18 cellular contexts compared by ENCODE assay signal in the genomic region with DNA sequence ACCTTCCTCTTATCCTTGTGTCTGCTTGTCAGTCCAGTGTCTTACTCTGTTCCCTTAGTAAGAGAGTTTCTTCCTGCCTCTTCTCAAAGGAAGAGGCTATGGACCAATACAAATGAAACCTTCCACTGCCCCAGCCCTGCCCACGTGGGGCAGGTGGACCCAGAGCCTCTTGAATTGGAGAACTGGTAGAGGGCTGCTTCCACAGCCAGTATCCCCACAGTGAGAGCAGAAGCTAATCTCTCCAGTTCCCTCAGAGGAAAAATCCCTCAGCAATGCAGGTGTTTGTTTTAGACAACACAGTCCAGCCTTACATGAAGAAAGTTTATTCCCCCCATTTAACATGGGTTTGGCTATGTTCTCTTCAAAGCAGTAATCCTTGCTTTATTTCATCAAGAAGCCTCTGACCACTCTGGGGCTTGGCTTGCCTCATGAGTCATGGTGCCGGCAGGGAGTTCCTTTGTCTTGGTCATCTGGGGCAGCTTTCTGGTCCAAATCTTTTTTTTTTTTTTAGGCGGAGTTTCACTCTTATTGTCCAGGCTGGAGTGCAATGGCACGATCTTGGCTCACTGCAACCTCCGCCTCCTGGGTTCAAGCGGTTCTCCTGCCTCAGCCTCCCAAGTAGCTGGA. TPM values are rescaled to one million over a fixed set of nuclear protein-coding genes. Genes with fewer than 3 reads are reported as not detected.
DNase-seq lines count a peak whose midpoint lies in the region; ATAC-seq and TF ChIP-seq lines count a peak whose summit lies in the region.
"Had no signal": no experiment of that assay in that cellular context is flagged by ENCODE, and none has a peak within 500 bp of the region (broad histone marks: within the 10 kb centered on the region; RNA-seq: fewer than 3 reads in every experiment).

No MANE protein-coding gene starts in this region.

- H3K9me3 Mint-ChIP-seq in GM23338 (no peaks in the 10 kb centered on the region; the same call in 2 of the 3 replicates), endothelial cell (ENCODE audit: unreplicated experiment) (no peaks in the 10 kb centered on the region)
- H3K9me3 Mint-ChIP-seq: activated naive CD4-positive, alpha-beta T cell treated with anti-CD3 and anti-CD28 coated beads, Interleukin-2, amount 50 U/mL, for 72 hours; CD4-positive, alpha-beta T cell had no signal

- ATAC-seq in GM23338: no peak
- ATAC-seq in SK-N-SH treated with all-trans-retinoic acid at 6 μM for 48 hours: peak; percentile 66
- peak; percentile 39 for ATAC-seq in esophagus mucosa
- ATAC-seq: activated CD8-positive, alpha-beta memory T cell treated with anti-CD3 and anti-CD28 coated beads, Interleukin-2, amount 10 ng/mL, durations not matched to agents 7 days and 5 days; activated naive CD4-positive, alpha-beta T cell treated with anti-CD3 and anti-CD28 coated beads, Interleukin-2, amount 50 U/mL, for 72 hours; heart left ventricle had no signal

- H3K4me1 ChIP-seq in GM23338 (ENCODE audit: insufficient read depth) (peaks cover under 1% of the 10 kb centered on the region; the same call in 1 of the 2 replicates), osteoblast (ENCODE audit: insufficient read depth, low read length) (peaks cover 10% of the 10 kb centered on the region)

- H3K4me3 ChIP-seq in GM23338 (no peak overlapping the region), osteoblast (ENCODE audit: insufficient read depth, low read length) (no peak overlapping the region)
- H3K4me3 ChIP-seq: heart left ventricle had no signal

- no peaks in the 10 kb centered on the region for H3K36me3 Mint-ChIP-seq in GM23338 (ENCODE audit: low read depth)
- H3K36me3 Mint-ChIP-seq in endothelial cell (ENCODE audit: low read depth, unreplicated experiment): peaks cover 3% of the 10 kb centered on the region
- H3K36me3 Mint-ChIP-seq: activated CD8-positive, alpha-beta memory T cell treated with anti-CD3 and anti-CD28 coated beads, Interleukin-2, amount 10 ng/mL, durations not matched to agents 7 days and 5 days; activated naive CD4-positive, alpha-beta T cell treated with anti-CD3 and anti-CD28 coated beads, Interleukin-2, amount 50 U/mL, for 72 hours had no signal

- H4K20me1 ChIP-seq in GM23338 (replicated peaks; ENCODE audit: insufficient read depth) (no peaks in the 10 kb centered on the region), osteoblast (ENCODE audit: insufficient read depth, low read length) (no peaks in the 10 kb centered on the region)

- H3K36me3 ChIP-seq in GM23338 (ENCODE audit: insufficient read depth) (no peaks in the 10 kb centered on the region), osteoblast (ENCODE audit: insufficient read depth, low read length) (no peaks in the 10 kb centered on the region)
- H3K36me3 ChIP-seq: heart left ventricle had no signal

- H3K27me3 ChIP-seq in GM23338 (ENCODE audit: insufficient read depth) (no peaks in the 10 kb centered on the region), osteoblast (ENCODE audit: insufficient read depth, low read length) (no peaks in the 10 kb centered on the region)
- H3K27me3 ChIP-seq: heart left ventricle had no signal

- H3K27ac ChIP-seq in GM23338 (ENCODE audit: low read depth) (no peak overlapping the region), osteoblast (ENCODE audit: low read depth, low read length) (no peak overlapping the region)
- H3K27ac ChIP-seq: heart left ventricle, VCaP had no signal

- H3K4me1 Mint-ChIP-seq in GM23338 (peaks cover 12% of the 10 kb centered on the region), endothelial cell (ENCODE audit: unreplicated experiment) (peaks cover 10% of the 10 kb centered on the region)
- H3K4me1 Mint-ChIP-seq: activated CD8-positive, alpha-beta memory T cell treated with anti-CD3 and anti-CD28 coated beads, Interleukin-2, amount 10 ng/mL, durations not matched to agents 7 days and 5 days had no signal

- no peaks in the 10 kb centered on the region for H3K79me2 ChIP-seq in GM23338 (replicated peaks; ENCODE audit: insufficient read depth)
- H3K79me2 ChIP-seq in osteoblast (ENCODE audit: insufficient read depth, low read length): no peaks in the 10 kb centered on the region

- 0 out of 2 replicates have a peak overlapping the region, but pooled peaks have one; percentile 29 for H2AFZ ChIP-seq in GM23338
- H2AFZ ChIP-seq in osteoblast (ENCODE audit: low read length): peak overlapping the region; percentile 46

- H3F3A ChIP-seq in GM23338 (replicated peaks; ENCODE audit: low read depth): no peaks in the 10 kb centered on the region

- DNase-seq in GM23338 (ENCODE audit: low spot score): no peak
- peak; percentile 93 for DNase-seq in osteoblast (ENCODE audit: insufficient read length, low spot score, missing footprints)
- DNase-seq in T-helper 1 cell: no peak
- no peak for DNase-seq in endothelial cell (ENCODE audit: low spot score)
- no peak for DNase-seq in NCI-H446 (lab: John Stamatoyannopoulos, UW)
- no peak for DNase-seq in cardiac septum (ENCODE audit: low spot score)
- DNase-seq: activated CD8-positive, alpha-beta memory T cell treated with anti-CD3 and anti-CD28 coated beads, Interleukin-2, amount 10 ng/mL, durations not matched to agents 7 days and 5 days; CD4-positive, alpha-beta T cell; GDM1; heart left ventricle; NCI-H1417; NCI-H774; SIG-M5; small intestine had no signal

- peaks cover 5% of the 10 kb centered on the region for H3K27me3 Mint-ChIP-seq in GM23338 (ENCODE audit: insufficient read depth, low read depth, poor library complexity)
- H3K27me3 Mint-ChIP-seq in endothelial cell (ENCODE audit: unreplicated experiment): no peaks in the 10 kb centered on the region

- no peak overlapping the region for H3K4me2 ChIP-seq in GM23338
- H3K4me2 ChIP-seq in osteoblast (ENCODE audit: insufficient read depth, low read length): peak overlapping the region; percentile 5

- no peak for TF ChIP-seq CTCF in GM23338 (conservative IDR thresholded peaks at IDR 0.05; ENCODE audit: low read depth in 2 of 2)
- no peak for TF ChIP-seq CTCF in osteoblast (IDR thresholded peaks at IDR 0.05; ENCODE audit: extremely low read depth, low read depth, low read length)
- TF ChIP-seq CTCF in endothelial cell (IDR thresholded peaks at IDR 0.05; ENCODE audit: unreplicated experiment): no peak

- H3K27ac Mint-ChIP-seq in GM23338 (no peak overlapping the region), endothelial cell (ENCODE audit: unreplicated experiment) (no peak overlapping the region)
- H3K27ac Mint-ChIP-seq: activated CD8-positive, alpha-beta memory T cell treated with anti-CD3 and anti-CD28 coated beads, Interleukin-2, amount 10 ng/mL, durations not matched to agents 7 days and 5 days; activated naive CD4-positive, alpha-beta T cell treated with anti-CD3 and anti-CD28 coated beads, Interleukin-2, amount 50 U/mL, for 72 hours; CD4-positive, alpha-beta T cell had no signal

- H3K9me3 ChIP-seq in osteoblast (ENCODE audit: low read depth, low read length): no peaks in the 10 kb centered on the region
- H3K9me3 ChIP-seq: heart left ventricle had no signal

- peaks cover 4% of the 10 kb centered on the region; the same call in 1 of the 2 replicates for H3K9me2 ChIP-seq in GM23338 (ENCODE audit: insufficient read depth)

- H3K4me3 Mint-ChIP-seq in GM23338: no peak overlapping the region
- H3K4me3 Mint-ChIP-seq in endothelial cell (ENCODE audit: unreplicated experiment): no peak overlapping the region
- H3K4me3 Mint-ChIP-seq: activated CD8-positive, alpha-beta memory T cell treated with anti-CD3 and anti-CD28 coated beads, Interleukin-2, amount 10 ng/mL, durations not matched to agents 7 days and 5 days; CD4-positive, alpha-beta T cell had no signal

- intact Hi-C loops in cardiac septum (cut with DNase I): no loop called here

TF ChIP-seq in GM23338, 12 proteins besides CTCF, POLR2A, EP300 and RAD21:
- TF ChIP-seq POLR2AphosphoS5 (IDR thresholded peaks at IDR 0.05; ENCODE audit: low read depth) (no peak), EZH2phosphoT487 (IDR thresholded peaks at IDR 0.05; ENCODE audit: unreplicated experiment) (no peak)

TF ChIP-seq in SK-N-SH treated with all-trans-retinoic acid at 6 μM for 48 hours, 23 proteins besides CTCF, POLR2A, EP300 and RAD21:
- TF ChIP-seq BACH2 (CRISPR knock-in tag; IDR thresholded peaks at IDR 0.05; ENCODE audit: borderline replicate concordance): no peak
- no peak for TF ChIP-seq TOX (CRISPR knock-in tag; IDR thresholded peaks at IDR 0.05; ENCODE audit: borderline replicate concordance)

RNA-seq across cellular contexts. Expression of gene CYBRD1, which starts 6.5 kb away (rescaled TPM):
- total RNA-seq in GM23338 (2014; rRNA removed; shearing (Covaris generic)): 5.3 and 8.2 TPM in 2 replicates
- polyA plus RNA-seq in GM23338 (2016; fragmentation: Nextera tagmentation; extraction: Ambion mirVana): 3.4 and 3.7 TPM in 2 replicates
- total RNA-seq in esophagus mucosa (7.2 TPM), osteoblast (338 and 514 TPM in 2 replicates), endothelial cell (ENCODE audit: unreplicated experiment) (10.1 TPM), cardiac septum (39.7 TPM)
